In genomic region chrX:47873123-47873522, GRCh38 we compare ENCODE assay signal across 7 cellular contexts.
"Had no signal": no experiment of that assay in that cellular context is flagged by ENCODE, and none has a peak within 500 bp of the region (broad histone marks: within the 10 kb centered on the region; RNA-seq: fewer than 3 reads in every experiment).

No MANE protein-coding gene starts in this region.

- ATAC-seq: GM12878 had no signal

- FAIRE-seq: G401.6, GM12878, GM12891, GM12892, GM19239 had no signal

- H3K4me3 ChIP-seq: GM12878 had no signal

- DNase-seq: GDM1, GF-D8 had no signal
